15 cellular contexts compared by ENCODE assay signal in genomic region chr6:160138839-160139419, GRCh38. TPM values are rescaled to one million over a fixed set of nuclear protein-coding genes. Genes with fewer than 3 reads are reported as not detected.
DNase-seq lines count a peak whose midpoint lies in the region; ATAC-seq and TF ChIP-seq lines count a peak whose summit lies in the region.
"Had no signal": no experiment of that assay in that cellular context is flagged by ENCODE, and none has a peak within 500 bp of the region (broad histone marks: within the 10 kb centered on the region; RNA-seq: fewer than 3 reads in every experiment).

No MANE protein-coding gene starts in this region.

- in situ Hi-C loops in IMR-90 (cut with MboI; ENCODE audit: low sequenced_read_pairs) (no loop called here), gastrocnemius medialis (cut with MboI; ENCODE audit: low sequenced_read_pairs in 4 of 4) (loop anchor here in 3 of 4 donors (25.0 kb wide), 2 partner anchors 298 to 323 kb away; no protein-coding TSS in a partner anchor)

- TF ChIP-seq POLR2A in IMR-90 (IDR thresholded peaks at IDR 0.05; ENCODE audit: low read depth, low read length) (no peak), gastrocnemius medialis (IDR thresholded peaks at IDR 0.05) (no peak)

- H3K4me3 ChIP-seq in ACC112 (ENCODE audit: low read depth, low read length) (no peak overlapping the region), IMR-90 (ENCODE audit: insufficient read depth, low read depth, low read length) (no peak overlapping the region), coronary artery (no peak overlapping the region), gastrocnemius medialis (no peak overlapping the region)
- H3K4me3 ChIP-seq: HAP-1 had no signal

- H3K9me3 Mint-ChIP-seq in osteocyte (ENCODE audit: unreplicated experiment), result no peaks in the 10 kb centered on the region
- H3K9me3 Mint-ChIP-seq: activated T-cell treated with anti-CD3 and anti-CD28 coated beads, Interleukin-2, amount 50 U/mL, for 4 hours; stimulated activated naive CD8-positive, alpha-beta T cell treated with anti-CD3 and anti-CD28 coated beads, Interleukin-15, Interleukin-2, amounts not matched to agents 100 ng/mL and 50 ng/mL, for 24 hours had no signal

- no peak for TF ChIP-seq RAD21 in IMR-90 (IDR thresholded peaks at IDR 0.05; ENCODE audit: low read length)

- no peaks in the 10 kb centered on the region for H3K36me3 Mint-ChIP-seq in osteocyte (ENCODE audit: unreplicated experiment)

- peak overlapping the region; percentile 14 for H2BK120ac ChIP-seq in IMR-90 (ENCODE audit: low read depth, low read length)

- ATAC-seq in IMR-90 (ENCODE audit: low read depth) (no peak), gastrocnemius medialis (no peak)

- DNase-seq in IMR-90 (no peak), coronary artery (ENCODE audit: low spot score) (peak; percentile 41), osteocyte (ENCODE audit: extremely low spot score, unreplicated experiment) (peak; percentile 34), SKM-1 treated with dmso at 0.1 percent for 144 hours (lab: John Stamatoyannopoulos, UW; ENCODE audit: unreplicated experiment) (no peak), DMS153 treated with DMSO at 0.1 percent for 48 hours (lab: John Stamatoyannopoulos, UW; ENCODE audit: unreplicated experiment) (no peak), gastrocnemius medialis (no peak)
- no peak for DNase-seq in NK-92 treated with Interleukin-12 subunit alpha and Interleukin-12 subunit beta, amount 100 ng/mL, for 24 hours (lab: John Stamatoyannopoulos, UW)
- DNase-seq: cerebellar nuclear complex, NCI-H1436 treated with DMSO at 0.1 percent for 48 hours, SIG-M5 had no signal

- no peak overlapping the region for H3K9ac ChIP-seq in IMR-90 (ENCODE audit: low read depth, low read length)

- H3K18ac ChIP-seq in IMR-90 (ENCODE audit: low read depth, low read length), result peak overlapping the region; percentile 40; the same call in 1 of the 2 replicates

- H3K27me3 ChIP-seq in ACC112 (ENCODE audit: insufficient read depth, low read length) (no peaks in the 10 kb centered on the region), IMR-90 (ENCODE audit: control insufficient read depth, insufficient read depth, low read length) (no peaks in the 10 kb centered on the region), gastrocnemius medialis (no peaks in the 10 kb centered on the region)

- TF ChIP-seq CTCF in IMR-90 (conservative IDR thresholded peaks at IDR 0.05; ENCODE audit: low read depth, low read length) (no peak), coronary artery (IDR thresholded peaks at IDR 0.05) (no peak), osteocyte (IDR thresholded peaks at IDR 0.05) (no peak), gastrocnemius medialis (IDR thresholded peaks at IDR 0.05 in 4 of 5, conservative IDR thresholded peaks at IDR 0.05 in 1 of 5) (no peak)

- H4K8ac ChIP-seq in IMR-90 (ENCODE audit: low read depth in 2 of 2, low read length in 2 of 2), result peak overlapping the region in 1 of 2 experiments; percentile 26; a peak in 1 of 4 replicates

- POLR2A ChIA-PET in IMR-90 (lab: Charles Lee; ENCODE audit: unreplicated experiment), result interaction anchor here (0.6 kb wide), 1 partner anchor 53 kb away, joined by 3 read pairs; no protein-coding TSS in a partner anchor

- no TSS peak for BruUV-seq in IMR-90 (replicated peaks; lab: Mats Ljungman, UMichigan)

- H3K79me2 ChIP-seq in ACC112 (ENCODE audit: control insufficient read depth, insufficient read depth, low read length, unreplicated experiment), result no peaks in the 10 kb centered on the region

- H4K20me1 ChIP-seq in IMR-90 (ENCODE audit: insufficient read depth, low read length), result no peaks in the 10 kb centered on the region

- H3K27ac Mint-ChIP-seq in osteocyte (ENCODE audit: unreplicated experiment), result peak overlapping the region; percentile 50
- H3K27ac Mint-ChIP-seq: progenitor cell of endocrine pancreas; stimulated activated naive CD8-positive, alpha-beta T cell treated with anti-CD3 and anti-CD28 coated beads, Interleukin-15, Interleukin-2, amounts not matched to agents 100 ng/mL and 50 ng/mL, for 24 hours had no signal

- peak overlapping the region; percentile 53 for H2BK5ac ChIP-seq in IMR-90 (ENCODE audit: low read depth, low read length, poor library complexity, severe bottlenecking)

- no peaks in the 10 kb centered on the region for H3K79me1 ChIP-seq in IMR-90 (ENCODE audit: low read depth in 1 of 2, low read length in 2 of 2)

- H4K5ac ChIP-seq in IMR-90 (ENCODE audit: low read depth, low read length), result peak overlapping the region; percentile 51

- H3K56ac ChIP-seq in IMR-90 (ENCODE audit: extremely low read depth, insufficient read depth, low read length), result no peak overlapping the region

- dilution Hi-C loops in IMR-90 (cut with HindIII; ENCODE audit: low sequenced_read_pairs, unreplicated experiment), result no loop called here

- peak overlapping the region; percentile 54; the same call in 1 of the 2 replicates for H3K4me2 ChIP-seq in IMR-90 (ENCODE audit: low read depth, low read length)

- no peak overlapping the region for H3K4me3 Mint-ChIP-seq in osteocyte (ENCODE audit: unreplicated experiment)
- H3K4me3 Mint-ChIP-seq: activated T-cell treated with anti-CD3 and anti-CD28 coated beads, Interleukin-2, amount 50 U/mL, for 4 hours; stimulated activated naive CD8-positive, alpha-beta T cell treated with anti-CD3 and anti-CD28 coated beads, Interleukin-15, Interleukin-2, amounts not matched to agents 100 ng/mL and 50 ng/mL, for 24 hours had no signal

- H3K14ac ChIP-seq in IMR-90 (replicated peaks; ENCODE audit: low read depth, low read length), result peak overlapping the region; percentile 3; the same call in 1 of the 2 replicates

- H2AK9ac ChIP-seq in IMR-90 (replicated peaks; ENCODE audit: low read depth, low read length, poor library complexity), result peak overlapping the region; percentile 47

- peak overlapping the region; percentile 26; the same call in 1 of the 2 replicates for H2AK5ac ChIP-seq in IMR-90 (ENCODE audit: low read depth, low read length)

- H2AFZ ChIP-seq in ACC112 (ENCODE audit: low read length, unreplicated experiment) (no peak overlapping the region), IMR-90 (replicated peaks; ENCODE audit: low read length, poor library complexity) (peak overlapping the region; percentile 58)

- peak overlapping the region; percentile 13; the same call in 1 of the 2 replicates for H2BK20ac ChIP-seq in IMR-90 (ENCODE audit: low read depth, low read length)

- H3K9me3 ChIP-seq in IMR-90 (ENCODE audit: control insufficient read depth, insufficient read depth, low read length) (no peaks in the 10 kb centered on the region), gastrocnemius medialis (no peaks in the 10 kb centered on the region)
- H3K9me3 ChIP-seq: HAP-1 had no signal

- no peak overlapping the region for H3K23ac ChIP-seq in IMR-90 (ENCODE audit: low read depth, low read length)

- no peaks in the 10 kb centered on the region for H3K27me3 Mint-ChIP-seq in osteocyte (ENCODE audit: unreplicated experiment)
- H3K27me3 Mint-ChIP-seq: progenitor cell of endocrine pancreas; stimulated activated naive CD8-positive, alpha-beta T cell treated with anti-CD3 and anti-CD28 coated beads, Interleukin-15, Interleukin-2, amounts not matched to agents 100 ng/mL and 50 ng/mL, for 24 hours had no signal

- H3K4me1 Mint-ChIP-seq in osteocyte (ENCODE audit: unreplicated experiment), result peaks cover 38% of the 10 kb centered on the region

- H3K4me1 ChIP-seq in ACC112 (ENCODE audit: control insufficient read depth, insufficient read depth, low read length, unreplicated experiment) (peaks cover 31% of the 10 kb centered on the region), IMR-90 (ENCODE audit: control insufficient read depth, insufficient read depth, low read length) (peaks cover 12% of the 10 kb centered on the region), gastrocnemius medialis (peaks cover 0 to 19% of the 10 kb centered on the region in 2 donors)
- H3K4me1 ChIP-seq: HAP-1 had no signal

- CTCF ChIA-PET in IMR-90 (lab: Yijun Ruan, JAX), result interaction anchor here (0.6 to 1.8 kb wide), 7 partner anchors 16 to 398 kb away, joined by 3 to 14 read pairs (median 3); no protein-coding TSS in a partner anchor

- H3K27ac ChIP-seq in ACC112 (ENCODE audit: low read depth, low read length) (peak overlapping the region; percentile 14; the same call in 1 of the 2 replicates), IMR-90 (ENCODE audit: insufficient read depth, low read length) (peak overlapping the region; percentile 86), coronary artery (peak overlapping the region; percentile 10 to 52), gastrocnemius medialis (no peak overlapping the region)

- H3K4ac ChIP-seq in IMR-90 (ENCODE audit: low read depth, low read length), result peak overlapping the region; percentile 38

- WGBS in IMR-90 (ENCODE audit: extremely low coverage in 2 of 2, insufficient read length in 1 of 2), 2 experiments, result 95% methylated on average over 3 of the region's 13 CpGs; no CpG with 5 or more reads in 1 of the 2 experiments

- H3K36me3 ChIP-seq in ACC112 (ENCODE audit: insufficient read depth, low read length), result no peaks in the 10 kb centered on the region
- H3K36me3 ChIP-seq in IMR-90 (ENCODE audit: control insufficient read depth, insufficient read depth, low read length), result no peaks in the 10 kb centered on the region
- peaks cover 0 to 6% of the 10 kb centered on the region in 2 donors for H3K36me3 ChIP-seq in gastrocnemius medialis
- H3K36me3 ChIP-seq: HAP-1 had no signal

- H2BK15ac ChIP-seq in IMR-90 (ENCODE audit: low read depth, low read length), result 0 out of 3 replicates have a peak overlapping the region, but pooled peaks have one; percentile 34

- H4K91ac ChIP-seq in IMR-90 (ENCODE audit: insufficient read depth, low read depth, low read length), result 0 out of 2 replicates have a peak overlapping the region, but pooled peaks have one; percentile 28

- peaks cover 6% of the 10 kb centered on the region; the same call in 1 of the 2 replicates for H3K9me1 ChIP-seq in IMR-90 (ENCODE audit: insufficient read depth, low read length)

- intact Hi-C loops in IMR-90 (cut with micrococcal nuclease), result loop anchor here (1.0 to 5.0 kb wide), 4 partner anchors 50 to 393 kb away; no protein-coding TSS in a partner anchor
- intact Hi-C loops in gastrocnemius medialis (cut with DNase I; ENCODE audit: low total_unique reads), result loop anchor here (1.0 to 10.0 kb wide), 3 partner anchors 158 to 396 kb away; no protein-coding TSS in a partner anchor

TF ChIP-seq in IMR-90, 13 proteins besides CTCF, POLR2A, EP300 and RAD21 (continues in another document):
- TF ChIP-seq NFE2L2 (IDR thresholded peaks at IDR 0.05; ENCODE audit: low read depth, low read length) (no peak), RFX5 (IDR thresholded peaks at IDR 0.05; ENCODE audit: low read depth, low read length) (no peak)

RNA-seq across cellular contexts. Expression of gene SLC22A1, which starts 17.3 kb away (rescaled TPM):
- 0.28 TPM in 1 of 2 replicates, not detected in the other for total RNA-seq in IMR-90 (2012; rRNA removed)
- polyA plus RNA-seq in IMR-90 (2012; rRNA removed), result 0.09 and 0.10 TPM in 2 replicates
- polyA plus RNA-seq in IMR-90 (2012; cell fraction: cytosol; rRNA removed), result 0.08 TPM in 1 of 2 replicates, not detected in the other
- polyA plus RNA-seq in IMR-90 (2012; cell fraction: nucleus; rRNA removed; ENCODE audit: low replicate concordance), result 0.60 and 1.0 TPM in 2 replicates
- total RNA-seq in osteocyte, result 1.0 and 1.5 TPM in 2 replicates
- total RNA-seq in gastrocnemius medialis, result 1 to 10 TPM in 2 of 4 donors, under 1 TPM in 2; 0.78 to 1.4 (median 1.1) TPM

Comparison
In these comparisons a context has a peak if more than half of its experiments do, and no peak if none do; other contexts are left out.
1. H3K27ac ChIP-seq: peak in ACC112 (single experiment), IMR-90 (single experiment) and coronary artery (2 of 2); none in gastrocnemius medialis (0 of 4).
2. DNase-seq: peak in coronary artery (single experiment) and osteocyte (single experiment); none in IMR-90 (single experiment), SKM-1 treated with dmso at 0.1 percent for 144 hours (single experiment), NK-92 treated with Interleukin-12 subunit alpha and Interleukin-12 subunit beta, amount 100 ng/mL, for 24 hours (single experiment), DMS153 treated with DMSO at 0.1 percent for 48 hours (single experiment) and gastrocnemius medialis (0 of 2).